ENCODE assay signal across 22 cellular contexts in genomic region chr5:1762121-1762877, GRCh38. TPM values are rescaled to one million over a fixed set of nuclear protein-coding genes. Genes with fewer than 3 reads are reported as not detected.
A peak's percentile ranks its signal among the peaks of the same experiment; 100 is the strongest.
DNase-seq lines count a peak whose midpoint lies in the region; ATAC-seq, FAIRE-seq and TF ChIP-seq lines count a peak whose summit lies in the region.
"Had no signal": no experiment of that assay in that cellular context is flagged by ENCODE, and none has a peak within 500 bp of the region (broad histone marks: within the 10 kb centered on the region; RNA-seq: fewer than 3 reads in every experiment).

No MANE protein-coding gene starts in this region.

- TF ChIP-seq POLR2A in sigmoid colon (IDR thresholded peaks at IDR 0.05): no peak

- H3K9me3 ChIP-seq in Loucy (ENCODE audit: insufficient read depth, low read depth, low read length): no peaks in the 10 kb centered on the region
- H3K9me3 ChIP-seq in kidney (ENCODE audit: control insufficient read depth in 1 of 2, low read length in 2 of 2): no peaks in the 10 kb centered on the region
- H3K9me3 ChIP-seq in sigmoid colon: no peaks in the 10 kb centered on the region
- H3K9me3 ChIP-seq: tibial artery had no signal

- H3K27ac Mint-ChIP-seq in activated CD4-positive, alpha-beta T cell treated with anti-CD3 and anti-CD28 coated beads for 36 hours: no peak overlapping the region
- H3K27ac Mint-ChIP-seq: stimulated activated naive B cell treated with anti-CD40 and anti-IgM and Interleukin-4, amounts not matched to agents 10 μg/mL and 1 μg/mL and 100 μg/mL, for 72 hours had no signal

- no peak overlapping the region for H3K4me2 ChIP-seq in Loucy (ENCODE audit: low read depth, low read length, poor library complexity, severe bottlenecking)

- H3F3A ChIP-seq in Loucy (ENCODE audit: low read depth): no peaks in the 10 kb centered on the region

- no peaks in the 10 kb centered on the region for H3K4me1 ChIP-seq in Loucy (ENCODE audit: insufficient read depth, low read length, poor library complexity, severe bottlenecking)
- H3K4me1 ChIP-seq in kidney (ENCODE audit: control insufficient read depth in 1 of 2, insufficient read depth in 1 of 2, low read depth in 1 of 2, low read length in 2 of 2): no peaks in the 10 kb centered on the region
- no peaks in the 10 kb centered on the region for H3K4me1 ChIP-seq in sigmoid colon
- H3K4me1 ChIP-seq: breast epithelium, left ventricle myocardium inferior, tibial artery had no signal

- no peaks in the 10 kb centered on the region for H3K36me3 Mint-ChIP-seq in activated CD4-positive, alpha-beta T cell treated with anti-CD3 and anti-CD28 coated beads for 36 hours (ENCODE audit: low read depth)

- H3K4me3 Mint-ChIP-seq in activated CD4-positive, alpha-beta T cell treated with anti-CD3 and anti-CD28 coated beads for 36 hours: no peak overlapping the region
- H3K4me3 Mint-ChIP-seq: stimulated activated naive B cell treated with anti-CD40 and anti-IgM and Interleukin-4, amounts not matched to agents 10 μg/mL and 1 μg/mL and 100 μg/mL, for 72 hours had no signal

- 81 to 87% methylated on average over 25 of the region's 25 CpGs for WGBS in sigmoid colon, 2 donors

- CTCF ChIA-PET in activated CD4-positive, alpha-beta T cell treated with anti-CD3 and anti-CD28 coated beads for 36 hours (lab: Charles Lee): interaction anchor here (1.2 to 1.9 kb wide), 2 partner anchors 31 to 37 kb away, joined by 3 to 5 read pairs; partner anchors contain the start of gene MRPL36

- no peaks in the 10 kb centered on the region for H3K27me3 ChIP-seq in Loucy (ENCODE audit: insufficient read depth, low read length, poor library complexity, severe bottlenecking)
- H3K27me3 ChIP-seq in sigmoid colon: peaks cover 0 to 47% (median 22%) of the 10 kb centered on the region in 3 donors
- H3K27me3 ChIP-seq: breast epithelium had no signal

- H4K20me1 ChIP-seq in Loucy (ENCODE audit: insufficient read depth, low read length, poor library complexity, severe bottlenecking): no peaks in the 10 kb centered on the region

- no peak for ATAC-seq in activated CD4-positive, alpha-beta T cell treated with anti-CD3 and anti-CD28 coated beads for 36 hours
- ATAC-seq: stimulated activated naive B cell treated with anti-CD40 and anti-IgM and Interleukin-4, amounts not matched to agents 10 μg/mL and 1 μg/mL and 100 μg/mL, for 72 hours had no signal

- H3K27me3 Mint-ChIP-seq in activated CD4-positive, alpha-beta T cell treated with anti-CD3 and anti-CD28 coated beads for 36 hours: peaks cover 6% of the 10 kb centered on the region

- H3K36me3 ChIP-seq in Loucy (ENCODE audit: insufficient read depth, low read length) (no peaks in the 10 kb centered on the region), kidney (ENCODE audit: control insufficient read depth in 1 of 2, insufficient read depth in 2 of 2, low read length in 2 of 2) (no peaks in the 10 kb centered on the region), sigmoid colon (no peaks in the 10 kb centered on the region)
- H3K36me3 ChIP-seq: breast epithelium, left ventricle myocardium inferior, tibial artery had no signal

- peak; percentile 1 for DNase-seq in activated CD4-positive, alpha-beta T cell treated with anti-CD3 and anti-CD28 coated beads for 36 hours
- DNase-seq in activated CD4-positive, alpha-beta T cell treated with anti-CD3 and anti-CD28 coated beads, Interleukin-2, amount 50 U/mL, for 4 hours: no peak
- DNase-seq in kidney (peak; percentile 51), sigmoid colon (peak; percentile 45), GM19239 (ENCODE audit: insufficient read length, low spot score) (no peak), activated gamma-delta T cell treated with Interleukin-2 at 50 U/mL for 16 hours (no peak), NCI-H82 treated with DMSO at 0.1 percent for 48 hours (lab: John Stamatoyannopoulos, UW; ENCODE audit: unreplicated experiment) (no peak)
- DNase-seq: activated gamma-delta T cell; AML-193; COR-L47; cortex of kidney; left ventricle myocardium inferior; NCI-H1930; NCI-H226; PC-3; SIG-M5; small intestine; stimulated activated naive B cell treated with anti-CD40 and anti-IgM and Interleukin-4, amounts not matched to agents 10 μg/mL and 1 μg/mL and 100 μg/mL, for 72 hours had no signal

- no peak for TF ChIP-seq EP300 in sigmoid colon (IDR thresholded peaks at IDR 0.05)

- H3K4me3 ChIP-seq in Loucy (ENCODE audit: low read length, poor library complexity, severe bottlenecking) (no peak overlapping the region), kidney (ENCODE audit: low read length in 2 of 2) (no peak overlapping the region), sigmoid colon (no peak overlapping the region)
- H3K4me3 ChIP-seq: breast epithelium, left ventricle myocardium inferior, tibial artery had no signal

- no peaks in the 10 kb centered on the region for H3K9me2 ChIP-seq in Loucy (replicated peaks; ENCODE audit: low read depth, low read length)

- H3K79me2 ChIP-seq in Loucy (ENCODE audit: insufficient read depth, low read length): no peaks in the 10 kb centered on the region

- FAIRE-seq in kidney (lab: Jason Lieb, UNC) (no peak), GM19239 (lab: Jason Lieb, UNC) (no peak)
- FAIRE-seq: GM12891, small intestine had no signal

- POLR2A ChIA-PET in activated CD4-positive, alpha-beta T cell treated with anti-CD3 and anti-CD28 coated beads for 36 hours (lab: Charles Lee): interaction anchor here (0.6 kb wide), 1 partner anchor 33 kb away, joined by 3 read pairs; no protein-coding TSS in a partner anchor

- no peaks in the 10 kb centered on the region for H3K9me3 Mint-ChIP-seq in activated CD4-positive, alpha-beta T cell treated with anti-CD3 and anti-CD28 coated beads for 36 hours (ENCODE audit: low read depth)

- intact Hi-C loops in activated CD4-positive, alpha-beta T cell treated with anti-CD3 and anti-CD28 coated beads for 36 hours (cut with DNase I, micrococcal nuclease): loop anchor here in 1 of 2 experiments (5.0 kb wide), 1 partner anchor 255 kb away; no protein-coding TSS in a partner anchor
- intact Hi-C loops in kidney (cut with DNase I) (no loop called here), sigmoid colon (cut with DNase I) (no loop called here)

- no peak overlapping the region for H3K9ac ChIP-seq in Loucy (ENCODE audit: low read depth, low read length, poor library complexity, severe bottlenecking)
- no peak overlapping the region for H3K9ac ChIP-seq in kidney (ENCODE audit: low read length in 2 of 2)

- H3K4me1 Mint-ChIP-seq in activated CD4-positive, alpha-beta T cell treated with anti-CD3 and anti-CD28 coated beads for 36 hours: no peaks in the 10 kb centered on the region
- H3K4me1 Mint-ChIP-seq: stimulated activated naive B cell treated with anti-CD40 and anti-IgM and Interleukin-4, amounts not matched to agents 10 μg/mL and 1 μg/mL and 100 μg/mL, for 72 hours had no signal

- TF ChIP-seq CTCF in Loucy (conservative IDR thresholded peaks at IDR 0.05; ENCODE audit: low read length) (no peak), kidney (IDR thresholded peaks at IDR 0.05; ENCODE audit: borderline replicate concordance, extremely low read depth, insufficient read depth) (no peak), sigmoid colon (IDR thresholded peaks at IDR 0.05) (no peak)

- peak overlapping the region; percentile 36; the same call in 1 of the 2 replicates for H2AFZ ChIP-seq in Loucy (ENCODE audit: low read length)

- no peak overlapping the region for H3K27ac ChIP-seq in kidney (ENCODE audit: low read depth in 2 of 2, low read length in 2 of 2)
- no peak overlapping the region for H3K27ac ChIP-seq in sigmoid colon
- H3K27ac ChIP-seq: breast epithelium, left ventricle myocardium inferior, tibial artery had no signal

RNA-seq across cellular contexts. Expression of gene MRPL36, which starts 37.3 kb away (rescaled TPM):
- 10 to 100 TPM; 51.4 to 64.9 TPM for total RNA-seq in activated CD4-positive, alpha-beta T cell treated with anti-CD3 and anti-CD28 coated beads for 36 hours
- total RNA-seq in kidney (29.6 TPM), sigmoid colon (10 to 100 TPM; 32.4 to 59.4 (median 49.2) TPM)
- polyA plus RNA-seq in kidney (ENCODE audit: insufficient read depth, low read depth, low replicate concordance) (96.7 TPM), sigmoid colon (10 to 100 TPM; 65.9 to 77.9 (median 70.9) TPM)

RNA-seq across cellular contexts. Expression of gene NDUFS6, which starts 38.9 kb away (rescaled TPM):
- total RNA-seq in activated CD4-positive, alpha-beta T cell treated with anti-CD3 and anti-CD28 coated beads for 36 hours: 10 to 100 TPM; 18.8 to 37.1 TPM
- total RNA-seq in kidney: 31.1 TPM
- 164 TPM for polyA plus RNA-seq in kidney (ENCODE audit: insufficient read depth, low read depth, low replicate concordance)
- 10 to 100 TPM; 34.9 to 82.6 (median 55.4) TPM for total RNA-seq in sigmoid colon
- 100 to 1,000 TPM in 2 of 3 donors, 10 to 100 TPM in 1; 94.0 to 156 (median 111) TPM for polyA plus RNA-seq in sigmoid colon

Comparison
In these comparisons a context has a peak if more than half of its experiments do, and no peak if none do; other contexts are left out.
1. DNase-seq: peak in activated CD4-positive, alpha-beta T cell treated with anti-CD3 and anti-CD28 coated beads for 36 hours (single experiment), kidney (single experiment) and sigmoid colon (single experiment); none in activated CD4-positive, alpha-beta T cell treated with anti-CD3 and anti-CD28 coated beads, Interleukin-2, amount 50 U/mL, for 4 hours (0 of 2), GM19239 (single experiment), activated gamma-delta T cell treated with Interleukin-2 at 50 U/mL for 16 hours (single experiment) and NCI-H82 treated with DMSO at 0.1 percent for 48 hours (single experiment).